In genomic region chr3:117145677-117146076, GRCh38 we compare ENCODE assay signal across 13 cellular contexts.
DNase-seq lines count a peak whose midpoint lies in the region; TF ChIP-seq lines count a peak whose summit lies in the region.
"Had no signal": no experiment of that assay in that cellular context is flagged by ENCODE, and none has a peak within 500 bp of the region (broad histone marks: within the 10 kb centered on the region; RNA-seq: fewer than 3 reads in every experiment).

No MANE protein-coding gene starts in this region.

- TF ChIP-seq CTCF in transverse colon (IDR thresholded peaks at IDR 0.05), result no peak

- no peak overlapping the region for H3K4me2 ChIP-seq in mesenchymal stem cell (ENCODE audit: low read length, poor library complexity, severe bottlenecking)

- no peak for TF ChIP-seq EP300 in transverse colon (IDR thresholded peaks at IDR 0.05; ENCODE audit: low read depth)

- H3K36me3 ChIP-seq in SK-N-MC (ENCODE audit: insufficient read depth, low read length), result no peaks in the 10 kb centered on the region
- no peaks in the 10 kb centered on the region for H3K36me3 ChIP-seq in adipocyte (ENCODE audit: control insufficient read depth, insufficient read depth, low read length, severe bottlenecking)
- no peaks in the 10 kb centered on the region for H3K36me3 ChIP-seq in mesenchymal stem cell (ENCODE audit: control insufficient read depth in 1 of 2, insufficient read depth in 2 of 2, low read depth in 1 of 2, low read length in 2 of 2)
- H3K36me3 ChIP-seq in transverse colon, result no peaks in the 10 kb centered on the region

- DNase-seq in SK-N-MC (ENCODE audit: low read depth, low spot score) (no peak), adipocyte (ENCODE audit: low read depth) (peak; percentile 18), mesenchymal stem cell (no peak), cerebellar nuclear complex (lab: John Stamatoyannopoulos, UW) (no peak), transverse colon (no peak)
- no peak for DNase-seq in effector CD4-positive, alpha-beta T cell
- DNase-seq in stimulated activated CD4-positive, alpha-beta T cell treated with anti-CD3 and anti-CD28 coated beads, Interleukin-1b, Interleukin-23, amount 100 ng/mL, for 48 hours, result no peak
- DNase-seq: ACHN; CD4-positive, alpha-beta memory T cell; DMS153; DMS79; GDM1; HCEC 1CT had no signal

- H3K4me1 ChIP-seq in adipocyte (ENCODE audit: control insufficient read depth, insufficient read depth, low read length) (peaks cover 21% of the 10 kb centered on the region), mesenchymal stem cell (ENCODE audit: control insufficient read depth, insufficient read depth, low read depth, low read length) (peaks cover 2% of the 10 kb centered on the region), transverse colon (no peaks in the 10 kb centered on the region)

- H3K9ac ChIP-seq in SK-N-MC (ENCODE audit: insufficient read length) (no peak overlapping the region), adipocyte (ENCODE audit: low read length) (peak overlapping the region; percentile 43), mesenchymal stem cell (ENCODE audit: low read length) (peak overlapping the region; percentile 71)

- no peak overlapping the region for H3K23ac ChIP-seq in mesenchymal stem cell (ENCODE audit: low read length in 2 of 2)

- H2BK120ac ChIP-seq in mesenchymal stem cell (ENCODE audit: low read depth, low read length), result no peak overlapping the region

- no peak overlapping the region for H4K91ac ChIP-seq in mesenchymal stem cell (ENCODE audit: low read length)

- TF ChIP-seq POLR2A in transverse colon (IDR thresholded peaks at IDR 0.05), result no peak

- H3K4me3 ChIP-seq in SK-N-MC (peak overlapping the region; percentile 34), adipocyte (ENCODE audit: low read length) (peak overlapping the region; percentile 46), mesenchymal stem cell (ENCODE audit: insufficient read depth in 1 of 2, low read depth in 1 of 2, low read length in 2 of 2) (peak overlapping the region in 1 of 2 experiments; percentile 40), transverse colon (no peak overlapping the region)

- H4K8ac ChIP-seq in mesenchymal stem cell (ENCODE audit: low read length), result no peak overlapping the region

- no peak overlapping the region for H2BK12ac ChIP-seq in mesenchymal stem cell (ENCODE audit: low read length in 2 of 2)

- WGBS in mesenchymal stem cell, result no CpG with 5 or more reads among the region's 2 CpGs
- WGBS in transverse colon (ENCODE audit: low coverage in 1 of 2), 2 donors, result 68 to 76% methylated on average over 2 of the region's 2 CpGs

- no peak overlapping the region for H2BK15ac ChIP-seq in mesenchymal stem cell (ENCODE audit: low read depth, poor library complexity, severe bottlenecking)

- intact Hi-C loops in transverse colon (cut with DNase I; ENCODE audit: low total_unique reads), result no loop called here

- H3K14ac ChIP-seq in mesenchymal stem cell (ENCODE audit: low read length in 2 of 2), result no peak overlapping the region

- H3K79me1 ChIP-seq in mesenchymal stem cell (replicated peaks; ENCODE audit: low read length, poor library complexity, severe bottlenecking), result no peaks in the 10 kb centered on the region

- in situ Hi-C loops in transverse colon (cut with MboI; ENCODE audit: low pct_ligation_motif_present in 1 of 4, low pct_unique_long_range_greater_than_20kb in 1 of 4, low sequenced_read_pairs in 3 of 4), result no loop called here

- H3K9me3 ChIP-seq in SK-N-MC (ENCODE audit: low read depth, low read length) (no peaks in the 10 kb centered on the region), adipocyte (ENCODE audit: control insufficient read depth, low read length) (no peaks in the 10 kb centered on the region), mesenchymal stem cell (ENCODE audit: control insufficient read depth, low read length) (no peaks in the 10 kb centered on the region), transverse colon (no peaks in the 10 kb centered on the region)

- H2AK5ac ChIP-seq in mesenchymal stem cell (ENCODE audit: low read length, severe bottlenecking), result no peak overlapping the region

- H2AFZ ChIP-seq in mesenchymal stem cell (ENCODE audit: low read depth, low read length), result no peak overlapping the region

- H3K27me3 ChIP-seq in adipocyte (replicated peaks; ENCODE audit: control insufficient read depth, insufficient read depth, low read length) (no peaks in the 10 kb centered on the region), mesenchymal stem cell (ENCODE audit: control insufficient read depth in 1 of 2, insufficient read depth in 1 of 2, low read length in 2 of 2) (no peaks in the 10 kb centered on the region), transverse colon (no peaks in the 10 kb centered on the region)

- no peak overlapping the region for H3K18ac ChIP-seq in mesenchymal stem cell (ENCODE audit: low read depth in 1 of 2, low read length in 2 of 2)

- H3K27ac ChIP-seq in SK-N-MC, result peak overlapping the region; percentile 82
- no peak overlapping the region for H3K27ac ChIP-seq in mesenchymal stem cell (ENCODE audit: low read length, poor library complexity, severe bottlenecking)
- no peak overlapping the region for H3K27ac ChIP-seq in transverse colon

- no peak overlapping the region for H2BK5ac ChIP-seq in mesenchymal stem cell (ENCODE audit: low read depth, low read length, poor library complexity, severe bottlenecking)

- H3K4ac ChIP-seq in mesenchymal stem cell (ENCODE audit: low read depth in 1 of 2, low read length in 2 of 2), result no peak overlapping the region

Comparison
In these comparisons a context has a peak if more than half of its experiments do, and no peak if none do; other contexts are left out.
1. H3K4me3 ChIP-seq: peak in SK-N-MC (single experiment) and adipocyte (single experiment); none in transverse colon (0 of 4).